Comparison of ENCODE assay signal across 8 cellular contexts in the genomic region with DNA sequence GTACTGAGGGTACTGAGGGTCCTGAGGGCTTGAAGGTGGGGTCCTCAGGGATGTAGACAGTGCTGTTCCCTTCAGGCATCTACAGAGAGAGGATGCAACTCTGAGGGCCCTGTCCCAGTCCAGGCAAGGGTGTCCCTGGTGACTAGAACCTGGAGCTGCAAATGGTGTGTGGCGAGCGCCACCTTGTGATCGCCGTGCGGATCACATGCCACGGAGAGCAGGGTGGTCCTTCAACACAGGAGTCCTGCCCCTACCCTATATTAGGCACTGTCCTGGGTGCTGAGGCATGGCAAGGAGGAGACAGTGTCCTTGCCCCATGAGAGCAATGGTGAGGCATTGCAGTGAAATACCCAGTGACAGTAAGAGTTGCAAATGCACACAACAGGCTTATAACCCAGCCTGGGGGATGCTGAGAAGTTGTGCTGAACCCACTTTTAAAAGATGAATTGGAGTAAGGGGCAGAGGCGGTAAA. TPM values are rescaled to one million over a fixed set of nuclear protein-coding genes. Genes with fewer than 3 reads are reported as not detected.
A peak's percentile ranks its signal among the peaks of the same experiment; 100 is the strongest.
DNase-seq lines count a peak whose midpoint lies in the region; ATAC-seq and TF ChIP-seq lines count a peak whose summit lies in the region.

No MANE protein-coding gene starts in this region.

- no peak overlapping the region for H2BK12ac ChIP-seq in mesenchymal stem cell (ENCODE audit: low read length in 2 of 2)

- H2BK15ac ChIP-seq in mesenchymal stem cell (ENCODE audit: low read depth, poor library complexity, severe bottlenecking): no peak overlapping the region

- no peak overlapping the region for H3K4me3 Mint-ChIP-seq in activated CD4-positive, alpha-beta T cell treated with anti-CD3 and anti-CD28 coated beads, Interleukin-2, amount 10 ng/mL, durations not matched to agents 24 days and 14 days
- H3K4me3 Mint-ChIP-seq in chondrocyte (ENCODE audit: unreplicated experiment) (no peak overlapping the region), type B pancreatic cell (no peak overlapping the region)

- H2AK5ac ChIP-seq in mesenchymal stem cell (ENCODE audit: low read length, severe bottlenecking): no peak overlapping the region

- H3K27me3 ChIP-seq in mesenchymal stem cell (ENCODE audit: control insufficient read depth in 1 of 2, insufficient read depth in 1 of 2, low read length in 2 of 2): peaks cover 60 to 87% of the 10 kb centered on the region in 2 experiments

- H2BK120ac ChIP-seq in mesenchymal stem cell (ENCODE audit: low read depth, low read length): no peak overlapping the region

- intact Hi-C loops in activated CD4-positive, alpha-beta T cell treated with anti-CD3 and anti-CD28 coated beads, Interleukin-2, amount 10 ng/mL, durations not matched to agents 24 days and 14 days (cut with micrococcal nuclease): loop anchor here (1.0 kb wide), 1 partner anchor 115 kb away; no protein-coding TSS in a partner anchor

- no peak overlapping the region for H3K4ac ChIP-seq in mesenchymal stem cell (ENCODE audit: low read depth in 1 of 2, low read length in 2 of 2)

- no peak overlapping the region for H3K23ac ChIP-seq in mesenchymal stem cell (ENCODE audit: low read length in 2 of 2)

- ATAC-seq in HG03378 (IDR thresholded peaks at IDR 0.05; ENCODE audit: unreplicated experiment): no peak

- 10% methylated on average over 6 of the region's 7 CpGs for WGBS in mesenchymal stem cell

- no peak overlapping the region for H3K4me3 ChIP-seq in mesenchymal stem cell (ENCODE audit: insufficient read depth in 1 of 2, low read depth in 1 of 2, low read length in 2 of 2)

- no peaks in the 10 kb centered on the region for H3K36me3 ChIP-seq in mesenchymal stem cell (ENCODE audit: control insufficient read depth in 1 of 2, insufficient read depth in 2 of 2, low read depth in 1 of 2, low read length in 2 of 2)

- no peak overlapping the region for H2AFZ ChIP-seq in mesenchymal stem cell (ENCODE audit: low read depth, low read length)

- no peaks in the 10 kb centered on the region for H3K36me3 Mint-ChIP-seq in activated CD4-positive, alpha-beta T cell treated with anti-CD3 and anti-CD28 coated beads, Interleukin-2, amount 10 ng/mL, durations not matched to agents 24 days and 14 days (ENCODE audit: low read depth)
- H3K36me3 Mint-ChIP-seq in chondrocyte (ENCODE audit: low read depth) (no peaks in the 10 kb centered on the region), type B pancreatic cell (no peaks in the 10 kb centered on the region)

- H3K79me1 ChIP-seq in mesenchymal stem cell (replicated peaks; ENCODE audit: low read length, poor library complexity, severe bottlenecking): no peaks in the 10 kb centered on the region

- H2BK5ac ChIP-seq in mesenchymal stem cell (ENCODE audit: low read depth, low read length, poor library complexity, severe bottlenecking): no peak overlapping the region

- no peak overlapping the region for H3K27ac ChIP-seq in mesenchymal stem cell (ENCODE audit: low read length, poor library complexity, severe bottlenecking)

- H3K18ac ChIP-seq in mesenchymal stem cell (ENCODE audit: low read depth in 1 of 2, low read length in 2 of 2): no peak overlapping the region

- no peak overlapping the region for H3K27ac Mint-ChIP-seq in activated CD4-positive, alpha-beta T cell treated with anti-CD3 and anti-CD28 coated beads, Interleukin-2, amount 10 ng/mL, durations not matched to agents 24 days and 14 days
- H3K27ac Mint-ChIP-seq in chondrocyte (ENCODE audit: unreplicated experiment) (no peak overlapping the region), type B pancreatic cell (no peak overlapping the region)

- no peak overlapping the region for H3K4me2 ChIP-seq in mesenchymal stem cell (ENCODE audit: low read length, poor library complexity, severe bottlenecking)

- H3K4me1 Mint-ChIP-seq in activated CD4-positive, alpha-beta T cell treated with anti-CD3 and anti-CD28 coated beads, Interleukin-2, amount 10 ng/mL, durations not matched to agents 24 days and 14 days: no peaks in the 10 kb centered on the region
- peaks cover 4% of the 10 kb centered on the region for H3K4me1 Mint-ChIP-seq in chondrocyte (ENCODE audit: low read depth)
- peaks cover 7% of the 10 kb centered on the region for H3K4me1 Mint-ChIP-seq in type B pancreatic cell (ENCODE audit: unreplicated experiment)

- peaks cover 5% of the 10 kb centered on the region for H3K9me3 ChIP-seq in mesenchymal stem cell (ENCODE audit: control insufficient read depth, low read length)

- no peaks in the 10 kb centered on the region for H3K9me3 Mint-ChIP-seq in activated CD4-positive, alpha-beta T cell treated with anti-CD3 and anti-CD28 coated beads, Interleukin-2, amount 10 ng/mL, durations not matched to agents 24 days and 14 days
- H3K9me3 Mint-ChIP-seq in chondrocyte (ENCODE audit: low read depth): no peaks in the 10 kb centered on the region
- H3K9me3 Mint-ChIP-seq in type B pancreatic cell: no peaks in the 10 kb centered on the region

- H3K14ac ChIP-seq in mesenchymal stem cell (ENCODE audit: low read length in 2 of 2): no peak overlapping the region

- H3K9ac ChIP-seq in mesenchymal stem cell (ENCODE audit: low read length): no peak overlapping the region

- peak; percentile 84 for DNase-seq in activated CD4-positive, alpha-beta T cell treated with anti-CD3 and anti-CD28 coated beads, Interleukin-2, amount 10 ng/mL, durations not matched to agents 24 days and 14 days
- no peak for DNase-seq in activated CD4-positive, alpha-beta T cell treated with anti-CD3 and anti-CD28 coated beads for 1 hour
- DNase-seq in HT1080 (ENCODE audit: low read depth) (peak; percentile 70), SHP77 (lab: John Stamatoyannopoulos, UW) (peak; percentile 42 to 57), chondrocyte (ENCODE audit: low spot score) (no peak), mesenchymal stem cell (peak; percentile 56), type B pancreatic cell (ENCODE audit: extremely low spot score, unreplicated experiment) (peak; percentile 83)

- peaks cover 20% of the 10 kb centered on the region for H3K27me3 Mint-ChIP-seq in activated CD4-positive, alpha-beta T cell treated with anti-CD3 and anti-CD28 coated beads, Interleukin-2, amount 10 ng/mL, durations not matched to agents 24 days and 14 days
- H3K27me3 Mint-ChIP-seq in chondrocyte (ENCODE audit: low read depth): peaks cover 62% of the 10 kb centered on the region
- peaks cover 60% of the 10 kb centered on the region for H3K27me3 Mint-ChIP-seq in type B pancreatic cell

- no peak overlapping the region for H4K91ac ChIP-seq in mesenchymal stem cell (ENCODE audit: low read length)

- TF ChIP-seq CTCF in chondrocyte (IDR thresholded peaks at IDR 0.05): peak; percentile 87
- TF ChIP-seq CTCF in type B pancreatic cell (conservative IDR thresholded peaks at IDR 0.05): peak; percentile 93

- H4K8ac ChIP-seq in mesenchymal stem cell (ENCODE audit: low read length): no peak overlapping the region

- H3K4me1 ChIP-seq in mesenchymal stem cell (ENCODE audit: control insufficient read depth, insufficient read depth, low read depth, low read length): no peaks in the 10 kb centered on the region

RNA-seq across cellular contexts. Expression of a gene that starts 23.6 kb away (rescaled TPM):
- total RNA-seq in activated CD4-positive, alpha-beta T cell treated with anti-CD3 and anti-CD28 coated beads, Interleukin-2, amount 10 ng/mL, durations not matched to agents 24 days and 14 days: not detected in 2 replicates
- total RNA-seq in HT1080 (2014; rRNA removed; shearing (Covaris generic)): not detected in 2 replicates
- polyA plus RNA-seq in HT1080 (2015; cell fraction: cytosol; rRNA removed): not detected in 2 replicates
- polyA plus RNA-seq in HT1080 (2015; cell fraction: nucleus; rRNA removed): not detected in 2 replicates
- total RNA-seq in chondrocyte (not detected in 3 replicates), type B pancreatic cell (ENCODE audit: low replicate concordance) (13.4 and 22.4 TPM in 2 replicates)
- polyA plus RNA-seq in mesenchymal stem cell (2013, experiment 1 of 2): 0.03 TPM
- polyA plus RNA-seq in mesenchymal stem cell (2013, experiment 2 of 2): not detected

Comparison
In these comparisons a context has a peak if more than half of its experiments do, and no peak if none do; other contexts are left out.
1. DNase-seq: peak in activated CD4-positive, alpha-beta T cell treated with anti-CD3 and anti-CD28 coated beads, Interleukin-2, amount 10 ng/mL, durations not matched to agents 24 days and 14 days (single experiment), HT1080 (single experiment), SHP77 (2 of 2), mesenchymal stem cell (single experiment) and type B pancreatic cell (single experiment); none in activated CD4-positive, alpha-beta T cell treated with anti-CD3 and anti-CD28 coated beads for 1 hour (single experiment) and chondrocyte (single experiment).
2. RNA of a gene that starts 23.6 kb away (total RNA-seq): 13.4 to 22.4 TPM in type B pancreatic cell; not detected in chondrocyte, not detected in activated CD4-positive, alpha-beta T cell treated with anti-CD3 and anti-CD28 coated beads, Interleukin-2, amount 10 ng/mL, durations not matched to agents 24 days and 14 days and not detected in HT1080; every median in the first group is over 10 times any median in the second.